ENCODE assay signal across 1 cellular context in the genomic region with DNA sequence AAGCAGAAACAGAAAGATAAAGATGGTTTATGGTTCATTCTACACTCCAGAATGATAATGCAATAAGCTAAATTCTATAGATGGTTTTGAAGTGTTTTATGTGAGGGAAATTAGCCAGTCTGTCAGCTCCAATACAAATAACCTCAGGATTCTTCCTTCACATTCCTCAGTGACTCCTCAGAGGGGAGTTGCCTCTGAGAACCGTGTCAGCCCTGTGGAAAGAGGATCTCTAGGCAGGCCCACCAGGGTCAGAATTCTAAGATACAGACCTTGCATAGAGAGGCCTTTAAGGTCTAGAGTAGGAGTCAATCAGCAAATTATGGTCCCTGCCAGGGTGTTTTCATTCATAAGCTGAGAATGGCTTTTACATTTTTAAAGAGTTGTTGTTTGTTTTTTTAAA.
TF ChIP-seq lines count a peak whose summit lies in the region.

No MANE protein-coding gene starts in this region.

TF ChIP-seq in IMR-90, 13 proteins besides CTCF, POLR2A, EP300 and RAD21:
- TF ChIP-seq CHD1 (IDR thresholded peaks at IDR 0.05; ENCODE audit: low read depth, low read length) (no peak), CEBPB (IDR thresholded peaks at IDR 0.05; ENCODE audit: low read depth, low read length) (no peak), ELK1 (IDR thresholded peaks at IDR 0.05; ENCODE audit: borderline replicate concordance, low read depth, low read length) (no peak), FOS (IDR thresholded peaks at IDR 0.05; ENCODE audit: low read depth, low read length) (no peak), SMC3 (IDR thresholded peaks at IDR 0.05; ENCODE audit: low read depth, low read length) (no peak), MXI1 (IDR thresholded peaks at IDR 0.05; ENCODE audit: borderline replicate concordance, low read depth, low read length) (no peak), NFE2L2 (IDR thresholded peaks at IDR 0.05; ENCODE audit: low read depth, low read length) (no peak), MAZ (IDR thresholded peaks at IDR 0.05; ENCODE audit: borderline replicate concordance, low read depth, low read length) (no peak), RCOR1 (IDR thresholded peaks at IDR 0.05; ENCODE audit: insufficient replicate concordance, low read length) (no peak), RFX5 (IDR thresholded peaks at IDR 0.05; ENCODE audit: low read depth, low read length) (no peak), BHLHE40 (IDR thresholded peaks at IDR 0.05; ENCODE audit: low read depth, low read length) (no peak), MAFK (IDR thresholded peaks at IDR 0.05; ENCODE audit: low read depth, low read length) (no peak)
- TF ChIP-seq, protein P1, sequence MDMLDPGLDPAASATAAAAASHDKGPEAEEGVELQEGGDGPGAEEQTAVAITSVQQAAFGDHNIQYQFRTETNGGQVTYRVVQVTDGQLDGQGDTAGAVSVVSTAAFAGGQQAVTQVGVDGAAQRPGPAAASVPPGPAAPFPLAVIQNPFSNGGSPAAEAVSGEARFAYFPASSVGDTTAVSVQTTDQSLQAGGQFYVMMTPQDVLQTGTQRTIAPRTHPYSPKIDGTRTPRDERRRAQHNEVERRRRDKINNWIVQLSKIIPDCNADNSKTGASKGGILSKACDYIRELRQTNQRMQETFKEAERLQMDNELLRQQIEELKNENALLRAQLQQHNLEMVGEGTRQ (IDR thresholded peaks at IDR 0.05; ENCODE audit: low read depth, low read length), result no peak
TF ChIP-seq in IMR-90: peak in this region for 0.
